In the genomic region with DNA sequence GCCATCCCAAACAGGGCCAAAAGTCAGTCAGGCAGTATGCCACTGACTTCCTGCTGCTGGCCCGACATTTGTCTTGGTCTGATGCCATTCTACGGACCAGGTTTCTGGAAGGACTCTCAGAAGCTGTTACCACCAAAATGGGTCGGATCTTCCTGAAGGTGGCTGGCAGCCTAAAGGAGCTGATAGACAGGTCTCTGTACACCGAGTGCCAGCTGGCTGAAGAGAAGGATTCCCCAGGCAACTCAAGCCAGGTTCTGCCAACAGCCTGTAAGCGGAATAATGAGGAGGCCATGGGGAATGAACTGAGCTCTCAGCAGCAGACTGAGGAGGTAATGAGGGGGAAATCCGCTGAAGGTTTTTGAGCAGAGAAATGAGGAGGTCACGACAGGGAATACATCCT, we compare ENCODE assay signal across 16 cellular contexts.
"Had no signal": no experiment of that assay in that cellular context is flagged by ENCODE, and none has a peak within 500 bp of the region (broad histone marks: within the 10 kb centered on the region; RNA-seq: fewer than 3 reads in every experiment).

No MANE protein-coding gene starts in this region.

- DNase-seq: activated CD4-positive, alpha-beta T cell treated with anti-CD3 and anti-CD28 coated beads for 48 hours; activated CD4-positive, alpha-beta T cell treated with anti-CD3 and anti-CD28 coated beads, Interleukin-2, amount 50 U/mL, for 48 hours; activated CD8-positive, alpha-beta memory T cell treated with anti-CD3 and anti-CD28 coated beads for 24 hours; activated effector memory CD4-positive, alpha-beta T cell treated with anti-CD3 and anti-CD28 coated beads, Interleukin-2, amount 50 U/mL, for 16 hours; activated naive CD4-positive, alpha-beta T cell treated with anti-CD3 and anti-CD28 coated beads, Interleukin-2, amount 10 ng/mL, durations not matched to agents 7 days and 5 days; activated naive CD8-positive, alpha-beta T cell treated with anti-CD3 and anti-CD28 coated beads, Interleukin-2, amount 10 ng/mL, durations not matched to agents 7 days and 5 days; brain microvascular endothelial cell; dermis blood vessel endothelial cell; effector CD4-positive, alpha-beta T cell; foreskin keratinocyte; kidney glomerular epithelial cell; psoas muscle; spleen; stimulated activated naive CD4-positive, alpha-beta T cell; SW 1271; T-helper 9 cell had no signal
